In the genomic region with DNA sequence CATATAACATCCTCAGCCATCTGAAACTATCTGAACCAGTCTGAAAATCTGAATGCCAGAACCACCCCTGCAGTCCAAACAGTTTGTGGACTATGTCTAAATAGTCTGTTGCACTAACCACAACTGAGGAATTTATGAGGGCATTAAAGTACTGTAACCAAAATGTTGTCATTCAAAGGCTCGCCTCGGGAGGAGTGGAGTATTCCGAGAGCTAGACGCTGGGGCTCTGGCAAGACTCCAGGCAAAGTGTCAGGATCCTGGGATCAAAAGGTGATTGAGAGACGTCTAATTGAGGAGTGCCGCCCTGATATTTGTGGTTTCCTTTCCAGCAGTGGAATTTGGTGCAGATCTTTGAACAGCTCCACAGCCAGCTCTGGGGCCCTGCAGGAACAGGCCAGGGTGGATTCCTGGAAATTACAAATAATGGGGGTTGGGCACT, we compare ENCODE assay signal across 10 cellular contexts.
DNase-seq lines count a peak whose midpoint lies in the region; ATAC-seq and TF ChIP-seq lines count a peak whose summit lies in the region.
"Had no signal": no experiment of that assay in that cellular context is flagged by ENCODE, and none has a peak within 500 bp of the region (broad histone marks: within the 10 kb centered on the region; RNA-seq: fewer than 3 reads in every experiment).

No MANE protein-coding gene starts in this region.

- peaks cover 8% of the 10 kb centered on the region for H3K4me1 Mint-ChIP-seq in endodermal cell
- H3K4me1 Mint-ChIP-seq: CD4-positive, CD25-positive, alpha-beta regulatory T cell had no signal

- H3K4me1 ChIP-seq in endodermal cell (ENCODE audit: control insufficient read depth, insufficient read depth, low read length) = no peaks in the 10 kb centered on the region

- H3K27ac ChIP-seq in endodermal cell (ENCODE audit: low read depth, low read length) = no peak overlapping the region

- no peak for TF ChIP-seq CTCF in AG04449 (IDR thresholded peaks at IDR 0.05; ENCODE audit: insufficient read depth, low read length, missing control alignments)
- no peak for TF ChIP-seq CTCF in endodermal cell (conservative IDR thresholded peaks at IDR 0.05)
- no peak for TF ChIP-seq CTCF in GM10266 (IDR thresholded peaks at IDR 0.05; ENCODE audit: control insufficient read depth, insufficient read depth, low read depth, missing control alignments)
- no peak for TF ChIP-seq CTCF in omental fat pad (IDR thresholded peaks at IDR 0.05)

- POLR2A ChIA-PET in AG04449 (lab: Yijun Ruan, JAX) = interaction anchor here (1.3 kb wide), 1 partner anchor 26 kb away, joined by 7 read pairs; no protein-coding TSS in a partner anchor

- no peak overlapping the region for H3K9ac ChIP-seq in endodermal cell (ENCODE audit: extremely low read depth, low read length, poor library complexity, severe bottlenecking)

- no peak for ATAC-seq in HG03280 (IDR thresholded peaks at IDR 0.05; ENCODE audit: unreplicated experiment)
- no peak for ATAC-seq in omental fat pad (ENCODE audit: low FRiP score)

- H3K36me3 ChIP-seq in endodermal cell (ENCODE audit: control insufficient read depth, insufficient read depth, low read length) = no peaks in the 10 kb centered on the region

- no peaks in the 10 kb centered on the region for H3K36me3 Mint-ChIP-seq in endodermal cell (ENCODE audit: low read depth)
- H3K36me3 Mint-ChIP-seq: CD4-positive, CD25-positive, alpha-beta regulatory T cell had no signal

- no peak overlapping the region for H3K4me3 Mint-ChIP-seq in endodermal cell
- H3K4me3 Mint-ChIP-seq: CD4-positive, CD25-positive, alpha-beta regulatory T cell had no signal

- no peaks in the 10 kb centered on the region for H3K9me3 ChIP-seq in endodermal cell (ENCODE audit: control insufficient read depth, low read length)

- no peaks in the 10 kb centered on the region for H3K27me3 Mint-ChIP-seq in endodermal cell (ENCODE audit: insufficient read depth)

- H3K4me3 ChIP-seq in AG04449 (ENCODE audit: low read depth, low read length) = no peak overlapping the region
- H3K4me3 ChIP-seq in endodermal cell (ENCODE audit: low read length) = no peak overlapping the region

- peak; percentile 59 for DNase-seq in AG04449 (ENCODE audit: low read depth, low spot score)
- peak; percentile 91 for DNase-seq in HT-29 (ENCODE audit: low spot score)
- peak; percentile 57 for DNase-seq in endodermal cell
- DNase-seq in myocyte (ENCODE audit: low read depth) = peak; percentile 46
- no peak for DNase-seq in NCI-H1417 treated with DMSO at 0.1 percent for 48 hours (lab: John Stamatoyannopoulos, UW)
- DNase-seq in GM10266 (ENCODE audit: extremely low spot score) = no peak
- no peak for DNase-seq in omental fat pad (ENCODE audit: low spot score)
- DNase-seq: CD4-positive, CD25-positive, alpha-beta regulatory T cell; NCI-H2029 had no signal

- CTCF ChIA-PET in AG04449 (lab: Yijun Ruan, JAX) = interaction anchor here (1.3 kb wide), 1 partner anchor 23 kb away, joined by 5 read pairs; no protein-coding TSS in a partner anchor

- 81 to 89% methylated on average over 6 of the region's 6 CpGs for WGBS in endodermal cell (ENCODE audit: insufficient coverage in 1 of 2, insufficient read length in 1 of 2), 2 experiments

- H3K27me3 ChIP-seq in endodermal cell (ENCODE audit: control insufficient read depth, insufficient read depth, low read length, poor library complexity, severe bottlenecking) = no peaks in the 10 kb centered on the region

- H3K9me3 Mint-ChIP-seq in endodermal cell = no peaks in the 10 kb centered on the region

- H3K27ac Mint-ChIP-seq in endodermal cell = peak overlapping the region; percentile 32
- H3K27ac Mint-ChIP-seq: CD4-positive, CD25-positive, alpha-beta regulatory T cell had no signal

Comparison
In these comparisons a context has a peak if more than half of its experiments do, and no peak if none do; other contexts are left out.
1. DNase-seq: peak in AG04449 (single experiment), HT-29 (single experiment), endodermal cell (single experiment) and myocyte (single experiment); none in NCI-H1417 treated with DMSO at 0.1 percent for 48 hours (single experiment), GM10266 (single experiment) and omental fat pad (single experiment).